9 cellular contexts compared by ENCODE assay signal in the genomic region with DNA sequence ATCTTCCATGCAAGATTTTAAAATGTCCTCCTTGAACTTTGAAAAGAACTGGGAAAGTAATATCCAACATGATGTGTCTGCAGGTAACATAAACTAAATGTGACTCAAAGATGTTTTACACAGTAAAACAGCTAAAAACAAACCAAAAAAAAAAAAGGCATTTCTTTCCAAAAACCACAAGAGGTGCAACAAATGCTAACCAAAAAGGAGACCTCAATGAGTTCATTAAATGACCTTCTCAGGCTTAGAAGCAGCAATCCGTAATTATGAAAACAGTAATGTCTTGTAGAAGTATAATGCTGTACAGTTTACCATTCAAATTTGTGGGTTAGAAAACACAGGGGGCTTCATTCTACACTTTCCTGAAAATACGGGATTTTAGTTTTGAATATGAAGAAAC. TPM values are rescaled to one million over a fixed set of nuclear protein-coding genes. Genes with fewer than 3 reads are reported as not detected.
DNase-seq lines count a peak whose midpoint lies in the region; ATAC-seq lines count a peak whose summit lies in the region.
"Had no signal": no experiment of that assay in that cellular context is flagged by ENCODE, and none has a peak within 500 bp of the region (broad histone marks: within the 10 kb centered on the region; RNA-seq: fewer than 3 reads in every experiment).

No MANE protein-coding gene starts in this region.

- POLR2A ChIA-PET in activated CD4-positive, alpha-beta T cell treated with anti-CD3 and anti-CD28 coated beads for 36 hours (lab: Charles Lee) = interaction anchor here (1.1 to 1.4 kb wide), 4 partner anchors 16 to 56 kb away, joined by 3 to 7 read pairs (median 6); no protein-coding TSS in a partner anchor

- DNase-seq in activated CD4-positive, alpha-beta T cell treated with anti-CD3 and anti-CD28 coated beads for 36 hours = no peak
- no peak for DNase-seq in activated CD4-positive, alpha-beta T cell treated with anti-CD3 and anti-CD28 coated beads, Interleukin-2, amount 50 U/mL, for 1 hour
- no peak for DNase-seq in activated T-helper 2 cell treated with anti-CD3 and anti-CD28 coated beads, Interferon-gamma antibody, Interleukin-2, Interleukin-4, amounts not matched to agents 10 μg/mL and 5 μg/mL and 100 μg/mL, durations not matched to agents 14 hours and 24 hours and 36 hours (ENCODE audit: low spot score)
- peak; percentile 28 for DNase-seq in superior temporal gyrus (ENCODE audit: extremely low spot score)
- DNase-seq in kidney tubule cell (ENCODE audit: low spot score) = no peak
- no peak for DNase-seq in NCI-H2227 treated with DMSO at 0.1 percent for 48 hours (lab: John Stamatoyannopoulos, UW)

- ATAC-seq in activated CD4-positive, alpha-beta T cell treated with anti-CD3 and anti-CD28 coated beads for 36 hours = no peak
- ATAC-seq in GM18873 (IDR thresholded peaks at IDR 0.05; ENCODE audit: low FRiP score, unreplicated experiment) = no peak

- H3K4me1 Mint-ChIP-seq in activated CD4-positive, alpha-beta T cell treated with anti-CD3 and anti-CD28 coated beads for 36 hours = peaks cover 55% of the 10 kb centered on the region
- H3K4me1 Mint-ChIP-seq in activated T-helper 2 cell treated with anti-CD3 and anti-CD28 coated beads, Interferon-gamma antibody, Interleukin-2, Interleukin-4, amounts not matched to agents 10 μg/mL and 5 μg/mL and 100 μg/mL, durations not matched to agents 14 hours and 24 hours and 36 hours (ENCODE audit: low read depth) = peaks cover 60% of the 10 kb centered on the region

- H3K36me3 Mint-ChIP-seq in activated CD4-positive, alpha-beta T cell treated with anti-CD3 and anti-CD28 coated beads for 36 hours (ENCODE audit: low read depth) = peaks cover 49% of the 10 kb centered on the region
- peaks cover 49% of the 10 kb centered on the region for H3K36me3 Mint-ChIP-seq in activated T-helper 2 cell treated with anti-CD3 and anti-CD28 coated beads, Interferon-gamma antibody, Interleukin-2, Interleukin-4, amounts not matched to agents 10 μg/mL and 5 μg/mL and 100 μg/mL, durations not matched to agents 14 hours and 24 hours and 36 hours (ENCODE audit: low read depth)

- H3K27ac Mint-ChIP-seq in activated CD4-positive, alpha-beta T cell treated with anti-CD3 and anti-CD28 coated beads for 36 hours = peak overlapping the region; percentile 100
- peak overlapping the region; percentile 97 for H3K27ac Mint-ChIP-seq in activated T-helper 2 cell treated with anti-CD3 and anti-CD28 coated beads, Interferon-gamma antibody, Interleukin-2, Interleukin-4, amounts not matched to agents 10 μg/mL and 5 μg/mL and 100 μg/mL, durations not matched to agents 14 hours and 24 hours and 36 hours

- H3K27me3 Mint-ChIP-seq in activated CD4-positive, alpha-beta T cell treated with anti-CD3 and anti-CD28 coated beads for 36 hours = no peaks in the 10 kb centered on the region
- H3K27me3 Mint-ChIP-seq in activated T-helper 2 cell treated with anti-CD3 and anti-CD28 coated beads, Interferon-gamma antibody, Interleukin-2, Interleukin-4, amounts not matched to agents 10 μg/mL and 5 μg/mL and 100 μg/mL, durations not matched to agents 14 hours and 24 hours and 36 hours (ENCODE audit: low read depth) = no peaks in the 10 kb centered on the region

- H3K4me3 Mint-ChIP-seq in activated CD4-positive, alpha-beta T cell treated with anti-CD3 and anti-CD28 coated beads for 36 hours = peak overlapping the region; percentile 100
- H3K4me3 Mint-ChIP-seq in activated T-helper 2 cell treated with anti-CD3 and anti-CD28 coated beads, Interferon-gamma antibody, Interleukin-2, Interleukin-4, amounts not matched to agents 10 μg/mL and 5 μg/mL and 100 μg/mL, durations not matched to agents 14 hours and 24 hours and 36 hours (ENCODE audit: low read depth) = peak overlapping the region; percentile 91

- peaks cover 12% of the 10 kb centered on the region for H3K27me3 ChIP-seq in iPS-20b (ENCODE audit: insufficient read depth, low read length)

- no peak overlapping the region for H3K27ac ChIP-seq in iPS-20b (ENCODE audit: low read length)
- H3K27ac ChIP-seq: C4-2B had no signal

- CTCF ChIA-PET in activated CD4-positive, alpha-beta T cell treated with anti-CD3 and anti-CD28 coated beads for 36 hours (lab: Charles Lee) = interaction anchor here (0.5 to 3.1 kb wide), 9 partner anchors 9 to 56 kb away, joined by 3 to 22 read pairs (median 5); no protein-coding TSS in a partner anchor

- peaks cover 5% of the 10 kb centered on the region; the same call in 1 of the 2 replicates for H3K36me3 ChIP-seq in iPS-20b (ENCODE audit: insufficient read depth, low read depth, low read length)

- H3K9me3 ChIP-seq in iPS-20b (ENCODE audit: insufficient read depth, low read depth, low read length) = no peaks in the 10 kb centered on the region

- intact Hi-C loops in activated CD4-positive, alpha-beta T cell treated with anti-CD3 and anti-CD28 coated beads for 36 hours (cut with DNase I, micrococcal nuclease) = loop anchor here (1.0 to 10.0 kb wide), 13 partner anchors 22 to 1935 kb away; a partner anchor contains a TSS
- intact Hi-C loops in activated T-helper 2 cell treated with anti-CD3 and anti-CD28 coated beads, Interferon-gamma antibody, Interleukin-2, Interleukin-4, amounts not matched to agents 10 μg/mL and 5 μg/mL and 100 μg/mL, durations not matched to agents 14 hours and 24 hours and 36 hours (cut with micrococcal nuclease) = loop anchor here (1.0 to 5.0 kb wide), 5 partner anchors 9 to 1610 kb away; a partner anchor contains a TSS

- no peaks in the 10 kb centered on the region for H3K9me3 Mint-ChIP-seq in activated CD4-positive, alpha-beta T cell treated with anti-CD3 and anti-CD28 coated beads for 36 hours (ENCODE audit: low read depth)
- no peaks in the 10 kb centered on the region for H3K9me3 Mint-ChIP-seq in activated T-helper 2 cell treated with anti-CD3 and anti-CD28 coated beads, Interferon-gamma antibody, Interleukin-2, Interleukin-4, amounts not matched to agents 10 μg/mL and 5 μg/mL and 100 μg/mL, durations not matched to agents 14 hours and 24 hours and 36 hours

- H3K9ac ChIP-seq in iPS-20b (ENCODE audit: low read depth, low read length) = peak overlapping the region; percentile 85; the same call in 1 of the 2 replicates

- peaks cover 21% of the 10 kb centered on the region for H3K4me1 ChIP-seq in iPS-20b (ENCODE audit: insufficient read depth, low read length)

- H3K4me3 ChIP-seq in iPS-20b (ENCODE audit: low read length) = peak overlapping the region; percentile 86; the same call in 1 of the 2 replicates

RNA-seq across cellular contexts. Expression of a gene that starts 2.5 kb away (rescaled TPM):
- 10 to 100 TPM; 81.9 to 87.5 TPM for total RNA-seq in activated CD4-positive, alpha-beta T cell treated with anti-CD3 and anti-CD28 coated beads for 36 hours
- total RNA-seq in activated T-helper 2 cell treated with anti-CD3 and anti-CD28 coated beads, Interferon-gamma antibody, Interleukin-2, Interleukin-4, amounts not matched to agents 10 μg/mL and 5 μg/mL and 100 μg/mL, durations not matched to agents 14 hours and 24 hours and 36 hours = 113 and 124 TPM in 2 replicates

RNA-seq across cellular contexts. Expression of a gene that starts 56.3 kb away (rescaled TPM):
- total RNA-seq in activated CD4-positive, alpha-beta T cell treated with anti-CD3 and anti-CD28 coated beads for 36 hours = 10 to 100 TPM; 26.0 to 31.0 TPM
- total RNA-seq in activated T-helper 2 cell treated with anti-CD3 and anti-CD28 coated beads, Interferon-gamma antibody, Interleukin-2, Interleukin-4, amounts not matched to agents 10 μg/mL and 5 μg/mL and 100 μg/mL, durations not matched to agents 14 hours and 24 hours and 36 hours = 25.2 and 26.7 TPM in 2 replicates
